In genomic region chr19:313988-314815, GRCh38 we compare ENCODE assay signal across 20 cellular contexts. TPM values are rescaled to one million over a fixed set of nuclear protein-coding genes. Genes with fewer than 3 reads are reported as not detected.
DNase-seq lines count a peak whose midpoint lies in the region; ATAC-seq and TF ChIP-seq lines count a peak whose summit lies in the region.
"Had no signal": no experiment of that assay in that cellular context is flagged by ENCODE, and none has a peak within 500 bp of the region (broad histone marks: within the 10 kb centered on the region; RNA-seq: fewer than 3 reads in every experiment).

No MANE protein-coding gene starts in this region.

- H3K36me3 Mint-ChIP-seq in IgD-negative memory B cell (peaks cover 10% of the 10 kb centered on the region), endothelial cell (ENCODE audit: low read depth, unreplicated experiment) (peaks cover 38% of the 10 kb centered on the region), neural progenitor cell (peaks cover 30% of the 10 kb centered on the region)

- no peak overlapping the region for H3K9ac ChIP-seq in neural progenitor cell
- H3K9ac ChIP-seq: BLaER1 treated with 17β-estradiol and CSF1 and Interleukin-3, amounts not matched to agents 10 nM and 100 nM had no signal

- no peaks in the 10 kb centered on the region for H3K4me1 ChIP-seq in neural progenitor cell
- H3K4me1 ChIP-seq in upper lobe of right lung, result no peaks in the 10 kb centered on the region
- no peaks in the 10 kb centered on the region for H3K4me1 ChIP-seq in hepatocyte (ENCODE audit: insufficient read depth)

- intact Hi-C loops in upper lobe of right lung (cut with DNase I), result no loop called here

- DNase-seq in endothelial cell (ENCODE audit: low spot score) (no peak), neural progenitor cell (ENCODE audit: low spot score) (no peak), upper lobe of right lung (peak; percentile 60), hepatocyte (ENCODE audit: low spot score) (no peak), hippocampal formation (lab: John Stamatoyannopoulos, UW) (no peak)
- no peak for DNase-seq in activated CD4-positive, alpha-beta T cell treated with anti-CD3 and anti-CD28 coated beads, Interleukin-2, amount 50 U/mL, for 1 hour
- DNase-seq: Calu3; CD8-positive, alpha-beta T cell; DMS53; EL; KBM-7; NCI-H1694 treated with DMSO at 0.1 percent for 48 hours; NCI-H2227 treated with DMSO at 0.1 percent for 48 hours; NCI-H510A treated with DMSO at 0.1 percent for 48 hours; NCI-H774 had no signal

- TF ChIP-seq CTCF in endothelial cell (IDR thresholded peaks at IDR 0.05; ENCODE audit: unreplicated experiment), result no peak
- no peak for TF ChIP-seq CTCF in neural progenitor cell (IDR thresholded peaks at IDR 0.05)
- no peak for TF ChIP-seq CTCF in upper lobe of right lung (IDR thresholded peaks at IDR 0.05)
- TF ChIP-seq CTCF in hepatocyte (IDR thresholded peaks at IDR 0.05; ENCODE audit: poor library complexity), result no peak

- no peaks in the 10 kb centered on the region for H3K9me2 ChIP-seq in hepatocyte (replicated peaks; ENCODE audit: insufficient read depth)

- H3K27ac Mint-ChIP-seq in IgD-negative memory B cell (peak overlapping the region in 2 of 3 donors; percentile 59 to 64), endothelial cell (ENCODE audit: unreplicated experiment) (peak overlapping the region; percentile 36), neural progenitor cell (peak overlapping the region; percentile 50)
- H3K27ac Mint-ChIP-seq: CD8-positive, alpha-beta T cell; GM23338 had no signal

- H3K27me3 Mint-ChIP-seq in IgD-negative memory B cell (no peaks in the 10 kb centered on the region), endothelial cell (ENCODE audit: unreplicated experiment) (peaks cover 2% of the 10 kb centered on the region), neural progenitor cell (ENCODE audit: insufficient read depth, low read depth) (no peaks in the 10 kb centered on the region)

- H3K9me3 Mint-ChIP-seq in IgD-negative memory B cell (peaks cover 0 to 6% (median 0%) of the 10 kb centered on the region in 3 donors), endothelial cell (ENCODE audit: unreplicated experiment) (peaks cover 4% of the 10 kb centered on the region), neural progenitor cell (peaks cover 12% of the 10 kb centered on the region)
- H3K9me3 Mint-ChIP-seq: CD8-positive, alpha-beta T cell had no signal

- no peaks in the 10 kb centered on the region for H3K9me3 ChIP-seq in neural progenitor cell (ENCODE audit: low read depth)
- H3K9me3 ChIP-seq in upper lobe of right lung, result no peaks in the 10 kb centered on the region
- H3K9me3 ChIP-seq in hepatocyte (ENCODE audit: low read depth), result no peaks in the 10 kb centered on the region

- peaks cover 37% of the 10 kb centered on the region for H3K79me2 ChIP-seq in neural progenitor cell (ENCODE audit: low read depth)
- peaks cover 32% of the 10 kb centered on the region for H3K79me2 ChIP-seq in hepatocyte

- H3K36me3 ChIP-seq in neural progenitor cell, result no peaks in the 10 kb centered on the region
- H3K36me3 ChIP-seq in upper lobe of right lung, result peaks cover 45% of the 10 kb centered on the region
- no peaks in the 10 kb centered on the region for H3K36me3 ChIP-seq in hepatocyte (replicated peaks; ENCODE audit: insufficient read depth, low read depth)

- H3K4me3 Mint-ChIP-seq in IgD-negative memory B cell (no peak overlapping the region), endothelial cell (ENCODE audit: unreplicated experiment) (peak overlapping the region; percentile 54), neural progenitor cell (no peak overlapping the region)
- H3K4me3 Mint-ChIP-seq: CD8-positive, alpha-beta T cell; GM23338 had no signal

- H3K4me3 ChIP-seq in neural progenitor cell, result no peak overlapping the region
- H3K4me3 ChIP-seq in upper lobe of right lung, result no peak overlapping the region
- no peak overlapping the region for H3K4me3 ChIP-seq in hepatocyte
- H3K4me3 ChIP-seq: BLaER1 treated with 17β-estradiol and CSF1 and Interleukin-3, amounts not matched to agents 10 nM and 100 nM; GM12878; GM23338 had no signal

- no peaks in the 10 kb centered on the region for H3K27me3 ChIP-seq in neural progenitor cell
- no peaks in the 10 kb centered on the region for H3K27me3 ChIP-seq in upper lobe of right lung
- no peaks in the 10 kb centered on the region for H3K27me3 ChIP-seq in hepatocyte
- H3K27me3 ChIP-seq: BLaER1 treated with 17β-estradiol and CSF1 and Interleukin-3, amounts not matched to agents 10 nM and 100 nM had no signal

- peaks cover 14% of the 10 kb centered on the region for H4K20me1 ChIP-seq in neural progenitor cell (ENCODE audit: low read depth)
- H4K20me1 ChIP-seq in hepatocyte (ENCODE audit: insufficient read depth, poor library complexity, severe bottlenecking), result peaks cover 3% of the 10 kb centered on the region

- H3K27ac ChIP-seq in neural progenitor cell (no peak overlapping the region), upper lobe of right lung (peak overlapping the region; percentile 73), hepatocyte (no peak overlapping the region)
- H3K27ac ChIP-seq: BLaER1 treated with 17β-estradiol and CSF1 and Interleukin-3, amounts not matched to agents 10 nM and 100 nM had no signal

- H3K4me1 Mint-ChIP-seq in IgD-negative memory B cell (no peaks in the 10 kb centered on the region), endothelial cell (ENCODE audit: unreplicated experiment) (peaks cover 12% of the 10 kb centered on the region), neural progenitor cell (no peaks in the 10 kb centered on the region)
- H3K4me1 Mint-ChIP-seq: GM23338 had no signal

- no peak for ATAC-seq in upper lobe of right lung
- ATAC-seq: CD8-positive, alpha-beta T cell; GM12878; GM23338; Right ventricle myocardium inferior had no signal

- no peak overlapping the region for H3K4me2 ChIP-seq in neural progenitor cell
- no peak overlapping the region for H3K4me2 ChIP-seq in hepatocyte
- H3K4me2 ChIP-seq: GM23338 had no signal

- H3F3A ChIP-seq in neural progenitor cell (ENCODE audit: low read depth), result no peaks in the 10 kb centered on the region

- 95% methylated on average over 22 of the region's 22 CpGs for WGBS in hepatocyte (ENCODE audit: low lambda C conversion rate, missing lambda C conversion rate)

- H2AFZ ChIP-seq in neural progenitor cell (replicated peaks) (no peak overlapping the region), hepatocyte (no peak overlapping the region)
- H2AFZ ChIP-seq: GM23338 had no signal

RNA-seq across cellular contexts. Expression of gene PLPP2, which starts 23.0 kb away (rescaled TPM):
- polyA plus RNA-seq in IgD-negative memory B cell (0.53 TPM), hepatocyte (17.7 and 20.2 TPM in 2 replicates)
- total RNA-seq in endothelial cell (ENCODE audit: unreplicated experiment) (26.2 TPM), neural progenitor cell (ENCODE audit: low replicate concordance) (2.5 TPM in 1 of 2 replicates, not detected in the other), upper lobe of right lung (5.7 TPM), hepatocyte (9.9 TPM in 2 replicates)

RNA-seq across cellular contexts. Expression of gene MIER2, which starts 30.4 kb away (rescaled TPM):
- 7.5 TPM for polyA plus RNA-seq in IgD-negative memory B cell
- total RNA-seq in endothelial cell (ENCODE audit: unreplicated experiment), result 44.1 TPM
- total RNA-seq in neural progenitor cell (ENCODE audit: low replicate concordance), result 12.9 and 20.6 TPM in 2 replicates
- 43.1 TPM for total RNA-seq in upper lobe of right lung
- 8.4 and 9.9 TPM in 2 replicates for total RNA-seq in hepatocyte
- 46.6 and 47.3 TPM in 2 replicates for polyA plus RNA-seq in hepatocyte
